ENCODE assay signal across 1 cellular context in genomic region chr3:184311633-184312032, GRCh38.
TF ChIP-seq lines count a peak whose summit lies in the region.

No MANE protein-coding gene starts in this region.

TF ChIP-seq in WTC11, 78 proteins besides CTCF, POLR2A, EP300 and RAD21 (continued from another document):
- TF ChIP-seq ELF4 (CRISPR knock-in tag; IDR thresholded peaks at IDR 0.05; ENCODE audit: low read depth) (no peak), IRF2 (CRISPR knock-in tag; IDR thresholded peaks at IDR 0.05; ENCODE audit: borderline replicate concordance, low read depth) (no peak), CREM (CRISPR knock-in tag; IDR thresholded peaks at IDR 0.05) (no peak), ZNF219 (CRISPR knock-in tag; IDR thresholded peaks at IDR 0.05; ENCODE audit: borderline replicate concordance) (no peak), E2F4 (CRISPR knock-in tag; IDR thresholded peaks at IDR 0.05; ENCODE audit: borderline replicate concordance, low read depth) (no peak), MLX (CRISPR knock-in tag; IDR thresholded peaks at IDR 0.05) (no peak), NFATC4 (CRISPR knock-in tag; IDR thresholded peaks at IDR 0.05) (no peak), MYBL2 (CRISPR knock-in tag; IDR thresholded peaks at IDR 0.05) (no peak)
- TF ChIP-seq, protein P1, sequence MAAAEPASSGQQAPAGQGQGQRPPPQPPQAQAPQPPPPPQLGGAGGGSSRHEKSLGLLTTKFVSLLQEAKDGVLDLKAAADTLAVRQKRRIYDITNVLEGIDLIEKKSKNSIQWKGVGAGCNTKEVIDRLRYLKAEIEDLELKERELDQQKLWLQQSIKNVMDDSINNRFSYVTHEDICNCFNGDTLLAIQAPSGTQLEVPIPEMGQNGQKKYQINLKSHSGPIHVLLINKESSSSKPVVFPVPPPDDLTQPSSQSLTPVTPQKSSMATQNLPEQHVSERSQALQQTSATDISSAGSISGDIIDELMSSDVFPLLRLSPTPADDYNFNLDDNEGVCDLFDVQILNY (CRISPR knock-in tag; IDR thresholded peaks at IDR 0.05) = no peak
- TF ChIP-seq, protein P2, sequence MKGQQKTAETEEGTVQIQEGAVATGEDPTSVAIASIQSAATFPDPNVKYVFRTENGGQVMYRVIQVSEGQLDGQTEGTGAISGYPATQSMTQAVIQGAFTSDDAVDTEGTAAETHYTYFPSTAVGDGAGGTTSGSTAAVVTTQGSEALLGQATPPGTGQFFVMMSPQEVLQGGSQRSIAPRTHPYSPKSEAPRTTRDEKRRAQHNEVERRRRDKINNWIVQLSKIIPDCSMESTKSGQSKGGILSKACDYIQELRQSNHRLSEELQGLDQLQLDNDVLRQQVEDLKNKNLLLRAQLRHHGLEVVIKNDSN (CRISPR knock-in tag; IDR thresholded peaks at IDR 0.05) = no peak
- TF ChIP-seq, protein P3, sequence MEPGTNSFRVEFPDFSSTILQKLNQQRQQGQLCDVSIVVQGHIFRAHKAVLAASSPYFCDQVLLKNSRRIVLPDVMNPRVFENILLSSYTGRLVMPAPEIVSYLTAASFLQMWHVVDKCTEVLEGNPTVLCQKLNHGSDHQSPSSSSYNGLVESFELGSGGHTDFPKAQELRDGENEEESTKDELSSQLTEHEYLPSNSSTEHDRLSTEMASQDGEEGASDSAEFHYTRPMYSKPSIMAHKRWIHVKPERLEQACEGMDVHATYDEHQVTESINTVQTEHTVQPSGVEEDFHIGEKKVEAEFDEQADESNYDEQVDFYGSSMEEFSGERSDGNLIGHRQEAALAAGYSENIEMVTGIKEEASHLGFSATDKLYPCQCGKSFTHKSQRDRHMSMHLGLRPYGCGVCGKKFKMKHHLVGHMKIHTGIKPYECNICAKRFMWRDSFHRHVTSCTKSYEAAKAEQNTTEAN (CRISPR knock-in tag; IDR thresholded peaks at IDR 0.05) = no peak
